20 cellular contexts compared by ENCODE assay signal in genomic region chr19:40370997-40371801, GRCh38. TPM values are rescaled to one million over a fixed set of nuclear protein-coding genes. Genes with fewer than 3 reads are reported as not detected.
DNase-seq lines count a peak whose midpoint lies in the region; ATAC-seq, FAIRE-seq and TF ChIP-seq lines count a peak whose summit lies in the region.
"Had no signal": no experiment of that assay in that cellular context is flagged by ENCODE, and none has a peak within 500 bp of the region (broad histone marks: within the 10 kb centered on the region; RNA-seq: fewer than 3 reads in every experiment).

No MANE protein-coding gene starts in this region.

- peaks cover 42% of the 10 kb centered on the region for H3K79me1 ChIP-seq in mesenchymal stem cell (replicated peaks; ENCODE audit: low read length, poor library complexity, severe bottlenecking)

- H3K27ac ChIP-seq in K562 (ENCODE audit: extremely low read depth, low read depth, low read length) (peak overlapping the region; percentile 31; the same call in 2 of the 3 replicates), mesenchymal stem cell (ENCODE audit: low read length, poor library complexity, severe bottlenecking) (no peak overlapping the region), heart right ventricle (no peak overlapping the region)
- H3K27ac ChIP-seq: 22Rv1, BLaER1 had no signal

- H3K4me3 ChIP-seq in K562 = no peak overlapping the region
- no peak overlapping the region for H3K4me3 ChIP-seq in mesenchymal stem cell (ENCODE audit: insufficient read depth in 1 of 2, low read depth in 1 of 2, low read length in 2 of 2)
- H3K4me3 ChIP-seq in heart right ventricle = no peak overlapping the region
- H3K4me3 ChIP-seq: BLaER1, GM23338 had no signal

- H3K36me3 ChIP-seq in K562 (ENCODE audit: control insufficient read depth, insufficient read depth, low read length) (peaks cover 61% of the 10 kb centered on the region), mesenchymal stem cell (ENCODE audit: control insufficient read depth in 1 of 2, insufficient read depth in 2 of 2, low read depth in 1 of 2, low read length in 2 of 2) (peaks cover 72 to 81% of the 10 kb centered on the region in 2 experiments), heart right ventricle (peaks cover 0 to 98% (median 30%) of the 10 kb centered on the region in 9 donors)

- peak; percentile 100 for FAIRE-seq in K562 (lab: Jason Lieb, UNC)
- FAIRE-seq: GM12891 had no signal

- no peaks in the 10 kb centered on the region for H3K27me3 ChIP-seq in K562 (ENCODE audit: control insufficient read depth in 2 of 2, insufficient read depth in 2 of 2, low read length in 2 of 2)
- H3K27me3 ChIP-seq in mesenchymal stem cell (ENCODE audit: control insufficient read depth in 1 of 2, insufficient read depth in 1 of 2, low read length in 2 of 2) = no peaks in the 10 kb centered on the region
- no peaks in the 10 kb centered on the region for H3K27me3 ChIP-seq in heart right ventricle
- H3K27me3 ChIP-seq: BLaER1 had no signal

- H2BK15ac ChIP-seq in mesenchymal stem cell (ENCODE audit: low read depth, poor library complexity, severe bottlenecking) = no peak overlapping the region

- 0 out of 2 replicates have a peak overlapping the region, but pooled peaks have one; percentile 32 for H2AFZ ChIP-seq in K562 (ENCODE audit: low read depth, low read length)
- H2AFZ ChIP-seq in mesenchymal stem cell (ENCODE audit: low read depth, low read length) = no peak overlapping the region
- H2AFZ ChIP-seq: GM23338 had no signal

- DNase-seq in NCI-H82 (lab: John Stamatoyannopoulos, UW) = peak; percentile 39
- no peak for DNase-seq in NCI-H82 treated with DMSO at 0.1 percent for 48 hours (lab: John Stamatoyannopoulos, UW; ENCODE audit: unreplicated experiment)
- DNase-seq in NCI-H2227 treated with DMSO at 0.1 percent for 48 hours (lab: John Stamatoyannopoulos, UW) = peak; percentile 30
- peak; percentile 89 to 92 (median 90) for DNase-seq in K562 (ENCODE audit: extremely low read depth in 1 of 4, low spot score in 3 of 4)
- no peak for DNase-seq in mesenchymal stem cell
- DNase-seq in heart right ventricle = no peak
- no peak for DNase-seq in activated effector memory CD4-positive, alpha-beta T cell treated with Interleukin-2 at 50 U/mL for 16 hours
- no peak for DNase-seq in NCI-H526 (lab: John Stamatoyannopoulos, UW)
- DNase-seq: GDM1, KG1, NCI-H1092, NCI-H146, NCI-H2081, NCI-H524 treated with DMSO at 0.1 percent for 48 hours, RPMI8226 had no signal

- H2AK5ac ChIP-seq in mesenchymal stem cell (ENCODE audit: low read length, severe bottlenecking) = no peak overlapping the region

- TF ChIP-seq EP300 in K562 (IDR thresholded peaks at IDR 0.05; ENCODE audit: low read length) = no peak; the same call in 1 of the 2 replicates

- no peak for TF ChIP-seq RAD21 in K562 (CRISPR knock-in tag; conservative IDR thresholded peaks at IDR 0.05 in 1 of 2, IDR thresholded peaks at IDR 0.05 in 1 of 2)

- H3K9ac ChIP-seq in K562 (ENCODE audit: insufficient read depth in 1 of 2, low read depth in 2 of 2, low read length in 2 of 2) (peak overlapping the region in 1 of 2 experiments; percentile 59; a peak in 2 of 4 replicates), mesenchymal stem cell (ENCODE audit: low read length) (no peak overlapping the region)
- H3K9ac ChIP-seq: BLaER1 had no signal

- TF ChIP-seq CTCF in K562 (IDR thresholded peaks at IDR 0.05 in 2 of 3, conservative IDR thresholded peaks at IDR 0.05 in 1 of 3; ENCODE audit: insufficient read depth in 2 of 3, low read depth in 1 of 3, low read length in 3 of 3) = no peak
- TF ChIP-seq CTCF in heart right ventricle (IDR thresholded peaks at IDR 0.05) = no peak

- POLR2A ChIA-PET in K562 (lab: Yijun Ruan, JAX) = interaction anchor here (0.7 to 1.5 kb wide), 8 partner anchors 9 to 96 kb away, joined by 3 to 19 read pairs (median 4); partner anchors contain the start of gene BLVRB

- H3K18ac ChIP-seq in mesenchymal stem cell (ENCODE audit: low read depth in 1 of 2, low read length in 2 of 2) = no peak overlapping the region

- H4K91ac ChIP-seq in mesenchymal stem cell (ENCODE audit: low read length) = peak overlapping the region; percentile 7

- no peak overlapping the region for H3K14ac ChIP-seq in mesenchymal stem cell (ENCODE audit: low read length in 2 of 2)

- in situ Hi-C loops in K562 (cut with MboI) = no loop called here

- no peak overlapping the region for H2BK12ac ChIP-seq in mesenchymal stem cell (ENCODE audit: low read length in 2 of 2)

- 4% methylated on average over 7 of the region's 7 CpGs for WGBS in K562 (ENCODE audit: insufficient coverage, low coverage, missing lambda C conversion rate)
- WGBS in mesenchymal stem cell = 98% methylated on average over 6 of the region's 7 CpGs
- 85 to 89% methylated on average over 7 of the region's 7 CpGs for WGBS in heart right ventricle, 2 donors

- ATAC-seq in K562 = peak; percentile 99
- ATAC-seq in heart right ventricle = no peak
- ATAC-seq: GM23338, HCT116 had no signal

- intact Hi-C loops in K562 (cut with micrococcal nuclease) = no loop called here
- intact Hi-C loops in heart right ventricle (cut with DNase I) = no loop called here

- no peak overlapping the region for H3K23ac ChIP-seq in mesenchymal stem cell (ENCODE audit: low read length in 2 of 2)

- no peak overlapping the region for H3K4ac ChIP-seq in mesenchymal stem cell (ENCODE audit: low read depth in 1 of 2, low read length in 2 of 2)

- no peak overlapping the region for H4K8ac ChIP-seq in mesenchymal stem cell (ENCODE audit: low read length)

- no peak overlapping the region for H2BK5ac ChIP-seq in mesenchymal stem cell (ENCODE audit: low read depth, low read length, poor library complexity, severe bottlenecking)

- no TSS peak for BruUV-seq in K562 (replicated peaks; lab: Mats Ljungman, UMichigan)

- no peaks in the 10 kb centered on the region for H3K9me1 ChIP-seq in K562 (ENCODE audit: control insufficient read depth, insufficient read depth, low read length)

- H2BK120ac ChIP-seq in mesenchymal stem cell (ENCODE audit: low read depth, low read length) = no peak overlapping the region

- no peaks in the 10 kb centered on the region for H3K9me3 ChIP-seq in K562 (replicated peaks; ENCODE audit: control insufficient read depth, insufficient read depth, low read depth, low read length)
- no peaks in the 10 kb centered on the region for H3K9me3 ChIP-seq in mesenchymal stem cell (ENCODE audit: control insufficient read depth, low read length)
- H3K9me3 ChIP-seq in heart right ventricle = no peaks in the 10 kb centered on the region
- H3K9me3 ChIP-seq: BLaER1 had no signal

- peak overlapping the region; percentile 62 for H3K4me2 ChIP-seq in K562 (ENCODE audit: insufficient read depth, low read length)
- H3K4me2 ChIP-seq in mesenchymal stem cell (ENCODE audit: low read length, poor library complexity, severe bottlenecking) = no peak overlapping the region
- H3K4me2 ChIP-seq: BLaER1, GM23338 had no signal

- TF ChIP-seq POLR2A in K562 (conservative IDR thresholded peaks at IDR 0.05) = no peak

- peaks cover 9% of the 10 kb centered on the region; the same call in 1 of the 2 replicates for H4K20me1 ChIP-seq in K562 (replicated peaks; ENCODE audit: control insufficient read depth, insufficient read depth, low read length)
- H4K20me1 ChIP-seq: BLaER1 had no signal

- CTCF ChIA-PET in K562 (lab: Yijun Ruan, JAX; ENCODE audit: low intra/inter-chr PET ratio) = no interaction called here

- H3K4me1 ChIP-seq in K562 (replicated peaks in 1 of 2; ENCODE audit: control insufficient read depth in 2 of 2, insufficient read depth in 2 of 2, low read length in 2 of 2) = peaks cover 27 to 46% of the 10 kb centered on the region in 2 experiments
- H3K4me1 ChIP-seq in mesenchymal stem cell (ENCODE audit: control insufficient read depth, insufficient read depth, low read depth, low read length) = peaks cover 20% of the 10 kb centered on the region
- H3K4me1 ChIP-seq in heart right ventricle = peaks cover 0 to 4% (median 0%) of the 10 kb centered on the region in 9 donors

- H3K79me2 ChIP-seq in K562 (ENCODE audit: control insufficient read depth, insufficient read depth, low read length) = peaks cover 4% of the 10 kb centered on the region; the same call in 2 of the 3 replicates

RNA-seq across cellular contexts. Expression of gene HIPK4, which starts 18.8 kb away (rescaled TPM):
- total RNA-seq in K562 (2011; cell fraction: chromatin; rRNA removed; ENCODE audit: low replicate concordance) = not detected in 2 replicates
- total RNA-seq in K562 (2011; cell fraction: nucleolus; rRNA removed) = 0.13 TPM in 1 of 2 replicates, not detected in the other
- 0.31 TPM in 1 of 2 replicates, not detected in the other for total RNA-seq in K562 (2011; cell fraction: nucleoplasm; rRNA removed)
- total RNA-seq in K562 (2014; rRNA removed) (0.08 TPM in 1 of 2 replicates, not detected in the other), K562 (2014; rRNA removed; fragmentation: Illumina TruSeq; extraction: Trizol) (not detected in 2 replicates), K562 (2015; rRNA removed; fragmentation: Illumina TruSeq; extraction: Trizol) (not detected in 2 replicates), K562 (2021) (0.07 and 0.09 TPM in 2 replicates), heart right ventricle (under 1 TPM in 2 of 10 donors, not detected in 8; 0.10 to 0.15 TPM)
- polyA plus RNA-seq in K562 (2011; rRNA removed) (0.06 TPM in 1 of 2 replicates, not detected in the other), K562 (2014; fragmentation: Illumina TruSeq; extraction: Trizol) (not detected in 2 replicates), K562 (2014; fragmentation: Nextera tagmentation; extraction: Ambion mirVana) (not detected), K562 (2014; rRNA removed) (0.05 TPM in 1 of 2 replicates, not detected in the other), heart right ventricle (under 1 TPM in 1 of 2 donors, not detected in 1; 0.09 TPM)
- 0.06 TPM in 2 replicates for polyA plus RNA-seq in K562 (2011; cell fraction: cytosol; rRNA removed)
- polyA plus RNA-seq in K562 (2011; cell fraction: nucleus; rRNA removed) = 0.10 TPM in 1 of 2 replicates, not detected in the other
- 0.08 and 0.10 TPM in 2 replicates for polyA plus RNA-seq in K562 (2012)
- not detected in 2 replicates for polyA minus RNA-seq in K562 (2011; rRNA and poly(A)+ RNA removed)
- not detected in 2 replicates for polyA minus RNA-seq in K562 (2011; cell fraction: cytosol; rRNA and poly(A)+ RNA removed)
- not detected in 2 replicates for polyA minus RNA-seq in K562 (2011; cell fraction: nucleus; rRNA and poly(A)+ RNA removed)
- 0.29 TPM for polyA plus RNA-seq in mesenchymal stem cell (2013, experiment 1 of 2)
- 0.25 TPM for polyA plus RNA-seq in mesenchymal stem cell (2013, experiment 2 of 2)

RNA-seq across cellular contexts. Expression of gene PLD3, which starts 22.7 kb away (rescaled TPM):
- 107 and 382 TPM in 2 replicates for total RNA-seq in K562 (2011; cell fraction: chromatin; rRNA removed; ENCODE audit: low replicate concordance)
- total RNA-seq in K562 (2011; cell fraction: nucleolus; rRNA removed) = 428 and 489 TPM in 2 replicates
- total RNA-seq in K562 (2011; cell fraction: nucleoplasm; rRNA removed) = 273 and 275 TPM in 2 replicates
- 112 and 167 TPM in 2 replicates for total RNA-seq in K562 (2014; rRNA removed)
- 25.6 and 32.7 TPM in 2 replicates for total RNA-seq in K562 (2014; rRNA removed; fragmentation: Illumina TruSeq; extraction: Trizol)
- total RNA-seq in K562 (2015; rRNA removed; fragmentation: Illumina TruSeq; extraction: Trizol) = 63.5 and 72.9 TPM in 2 replicates
- total RNA-seq in K562 (2021) = 121 and 128 TPM in 2 replicates
- 72.7 and 167 TPM in 2 replicates for polyA plus RNA-seq in K562 (2011; rRNA removed)
- polyA plus RNA-seq in K562 (2011; cell fraction: cytosol; rRNA removed) = 103 and 259 TPM in 2 replicates
- 92.2 and 141 TPM in 2 replicates for polyA plus RNA-seq in K562 (2011; cell fraction: nucleus; rRNA removed)
- 172 and 394 TPM in 2 replicates for polyA plus RNA-seq in K562 (2012)
- 79.3 and 129 TPM in 2 replicates for polyA plus RNA-seq in K562 (2014; fragmentation: Illumina TruSeq; extraction: Trizol)
- 1 to 10 TPM; 2.3 to 5.8 TPM for polyA plus RNA-seq in K562 (2014; fragmentation: Nextera tagmentation; extraction: Ambion mirVana)
- polyA plus RNA-seq in K562 (2014; rRNA removed) = 81.6 and 91.2 TPM in 2 replicates
- 36.8 and 45.4 TPM in 2 replicates for polyA minus RNA-seq in K562 (2011; rRNA and poly(A)+ RNA removed)
- polyA minus RNA-seq in K562 (2011; cell fraction: cytosol; rRNA and poly(A)+ RNA removed) = 168 and 196 TPM in 2 replicates
- polyA minus RNA-seq in K562 (2011; cell fraction: nucleus; rRNA and poly(A)+ RNA removed) = 38.8 and 46.8 TPM in 2 replicates
- 586 TPM for polyA plus RNA-seq in mesenchymal stem cell (2013, experiment 1 of 2)
- polyA plus RNA-seq in mesenchymal stem cell (2013, experiment 2 of 2) = 580 TPM
- 100 to 1,000 TPM; 136 to 238 (median 181) TPM for total RNA-seq in heart right ventricle
- 100 to 1,000 TPM; 116 to 148 TPM for polyA plus RNA-seq in heart right ventricle

RNA-seq across cellular contexts. Expression of gene C19orf47, which starts 23.0 kb away (rescaled TPM):
- total RNA-seq in K562 (2011; cell fraction: chromatin; rRNA removed; ENCODE audit: low replicate concordance) = 54.6 and 104 TPM in 2 replicates
- 38.6 and 39.2 TPM in 2 replicates for total RNA-seq in K562 (2011; cell fraction: nucleolus; rRNA removed)
- total RNA-seq in K562 (2011; cell fraction: nucleoplasm; rRNA removed) = 46.7 and 47.2 TPM in 2 replicates
- total RNA-seq in K562 (2014; rRNA removed) (15.8 and 18.7 TPM in 2 replicates), K562 (2014; rRNA removed; fragmentation: Illumina TruSeq; extraction: Trizol) (3.3 and 4.0 TPM in 2 replicates), K562 (2015; rRNA removed; fragmentation: Illumina TruSeq; extraction: Trizol) (9.6 and 11.0 TPM in 2 replicates), K562 (2021) (26.1 and 27.3 TPM in 2 replicates), heart right ventricle (100 to 1,000 TPM; 138 to 227 (median 145) TPM)
- polyA plus RNA-seq in K562 (2011; rRNA removed) (21.6 and 24.9 TPM in 2 replicates), K562 (2014; fragmentation: Illumina TruSeq; extraction: Trizol) (15.2 and 18.3 TPM in 2 replicates), K562 (2014; fragmentation: Nextera tagmentation; extraction: Ambion mirVana) (under 1 TPM; 0.08 to 0.66 TPM), K562 (2014; rRNA removed) (14.7 and 20.5 TPM in 2 replicates), heart right ventricle (100 to 1,000 TPM; 234 to 347 TPM)
- 20.1 and 41.9 TPM in 2 replicates for polyA plus RNA-seq in K562 (2011; cell fraction: cytosol; rRNA removed)
- 26.9 and 32.6 TPM in 2 replicates for polyA plus RNA-seq in K562 (2011; cell fraction: nucleus; rRNA removed)
- polyA plus RNA-seq in K562 (2012) = 14.8 and 15.2 TPM in 2 replicates
- polyA minus RNA-seq in K562 (2011; rRNA and poly(A)+ RNA removed) = 25.2 and 45.6 TPM in 2 replicates
- 13.1 and 23.2 TPM in 2 replicates for polyA minus RNA-seq in K562 (2011; cell fraction: cytosol; rRNA and poly(A)+ RNA removed)
- 12.1 and 14.4 TPM in 2 replicates for polyA minus RNA-seq in K562 (2011; cell fraction: nucleus; rRNA and poly(A)+ RNA removed)
- 12.7 TPM for polyA plus RNA-seq in mesenchymal stem cell (2013, experiment 1 of 2)
- polyA plus RNA-seq in mesenchymal stem cell (2013, experiment 2 of 2) = 12.8 TPM

RNA-seq across cellular contexts. Expression of gene PRX, which starts 42.0 kb away (rescaled TPM):
- 1.8 and 4.5 TPM in 2 replicates for total RNA-seq in K562 (2011; cell fraction: chromatin; rRNA removed; ENCODE audit: low replicate concordance)
- 2.7 and 2.8 TPM in 2 replicates for total RNA-seq in K562 (2011; cell fraction: nucleolus; rRNA removed)
- 2.1 and 2.2 TPM in 2 replicates for total RNA-seq in K562 (2011; cell fraction: nucleoplasm; rRNA removed)
- 2.8 and 3.8 TPM in 2 replicates for total RNA-seq in K562 (2014; rRNA removed)
- total RNA-seq in K562 (2014; rRNA removed; fragmentation: Illumina TruSeq; extraction: Trizol) = 0.61 and 0.65 TPM in 2 replicates
- 1.8 and 2.0 TPM in 2 replicates for total RNA-seq in K562 (2015; rRNA removed; fragmentation: Illumina TruSeq; extraction: Trizol)
- total RNA-seq in K562 (2021) = 2.9 and 3.5 TPM in 2 replicates
- 1.5 and 1.7 TPM in 2 replicates for polyA plus RNA-seq in K562 (2011; rRNA removed)
- 1.4 and 1.7 TPM in 2 replicates for polyA plus RNA-seq in K562 (2011; cell fraction: cytosol; rRNA removed)
- polyA plus RNA-seq in K562 (2011; cell fraction: nucleus; rRNA removed) = 1.0 and 1.8 TPM in 2 replicates
- polyA plus RNA-seq in K562 (2012) = 2.5 and 4.5 TPM in 2 replicates
- 1.3 and 2.1 TPM in 2 replicates for polyA plus RNA-seq in K562 (2014; fragmentation: Illumina TruSeq; extraction: Trizol)
- not detected for polyA plus RNA-seq in K562 (2014; fragmentation: Nextera tagmentation; extraction: Ambion mirVana)
- polyA plus RNA-seq in K562 (2014; rRNA removed) = 1.4 and 1.7 TPM in 2 replicates
- polyA minus RNA-seq in K562 (2011; rRNA and poly(A)+ RNA removed) = 1.4 and 1.5 TPM in 2 replicates
- polyA minus RNA-seq in K562 (2011; cell fraction: cytosol; rRNA and poly(A)+ RNA removed) = 2.1 and 2.8 TPM in 2 replicates
- 0.54 and 1.00 TPM in 2 replicates for polyA minus RNA-seq in K562 (2011; cell fraction: nucleus; rRNA and poly(A)+ RNA removed)
- 2.1 TPM for polyA plus RNA-seq in mesenchymal stem cell (2013, experiment 1 of 2)
- polyA plus RNA-seq in mesenchymal stem cell (2013, experiment 2 of 2) = 1.9 TPM
- 1 to 10 TPM; 1.7 to 3.8 (median 2.7) TPM for total RNA-seq in heart right ventricle
- polyA plus RNA-seq in heart right ventricle = 1 to 10 TPM; 2.4 to 2.7 TPM

RNA-seq across cellular contexts. Expression of gene SERTAD1, which starts 54.6 kb away (rescaled TPM):
- total RNA-seq in K562 (2011; cell fraction: chromatin; rRNA removed; ENCODE audit: low replicate concordance) = 3.1 and 8.3 TPM in 2 replicates
- 10.3 and 11.0 TPM in 2 replicates for total RNA-seq in K562 (2011; cell fraction: nucleolus; rRNA removed)
- total RNA-seq in K562 (2011; cell fraction: nucleoplasm; rRNA removed) = 7.5 and 8.9 TPM in 2 replicates
- total RNA-seq in K562 (2014; rRNA removed) = 8.1 and 10.9 TPM in 2 replicates
- total RNA-seq in K562 (2014; rRNA removed; fragmentation: Illumina TruSeq; extraction: Trizol) = 2.1 and 2.8 TPM in 2 replicates
- total RNA-seq in K562 (2015; rRNA removed; fragmentation: Illumina TruSeq; extraction: Trizol) = 4.9 and 5.5 TPM in 2 replicates
- 8.7 and 8.9 TPM in 2 replicates for total RNA-seq in K562 (2021)
- polyA plus RNA-seq in K562 (2011; rRNA removed) = 6.1 and 6.8 TPM in 2 replicates
- polyA plus RNA-seq in K562 (2011; cell fraction: cytosol; rRNA removed) = 7.4 and 18.7 TPM in 2 replicates
- 5.6 and 9.1 TPM in 2 replicates for polyA plus RNA-seq in K562 (2011; cell fraction: nucleus; rRNA removed)
- 6.7 and 8.9 TPM in 2 replicates for polyA plus RNA-seq in K562 (2012)
- 2.3 and 5.0 TPM in 2 replicates for polyA plus RNA-seq in K562 (2014; fragmentation: Illumina TruSeq; extraction: Trizol)
- polyA plus RNA-seq in K562 (2014; fragmentation: Nextera tagmentation; extraction: Ambion mirVana) = under 1 TPM; 0.15 to 0.85 TPM
- polyA plus RNA-seq in K562 (2014; rRNA removed) = 6.7 TPM in 2 replicates
- 1.9 and 2.1 TPM in 2 replicates for polyA minus RNA-seq in K562 (2011; rRNA and poly(A)+ RNA removed)
- 3.5 and 4.5 TPM in 2 replicates for polyA minus RNA-seq in K562 (2011; cell fraction: cytosol; rRNA and poly(A)+ RNA removed)
- 1.8 and 3.6 TPM in 2 replicates for polyA minus RNA-seq in K562 (2011; cell fraction: nucleus; rRNA and poly(A)+ RNA removed)
- polyA plus RNA-seq in mesenchymal stem cell (2013, experiment 1 of 2) = 11.7 TPM
- 12.3 TPM for polyA plus RNA-seq in mesenchymal stem cell (2013, experiment 2 of 2)
- total RNA-seq in heart right ventricle = 10 to 100 TPM in 3 of 10 donors, 1 to 10 TPM in 7; 6.3 to 16.8 (median 8.4) TPM
- polyA plus RNA-seq in heart right ventricle = 10 to 100 TPM; 13.4 to 35.8 TPM

Comparison
In these comparisons a context has a peak if more than half of its experiments do, and no peak if none do; other contexts are left out.
1. DNase-seq: peak in NCI-H82 (single experiment), NCI-H2227 treated with DMSO at 0.1 percent for 48 hours (single experiment) and K562 (4 of 4); none in NCI-H82 treated with DMSO at 0.1 percent for 48 hours (single experiment), mesenchymal stem cell (single experiment), heart right ventricle (0 of 2), activated effector memory CD4-positive, alpha-beta T cell treated with Interleukin-2 at 50 U/mL for 16 hours (single experiment) and NCI-H526 (0 of 2).